Comparison of ENCODE assay signal across 1 cellular context in genomic region chr2:179745615-179746263, GRCh38.
TF ChIP-seq lines count a peak whose summit lies in the region.

No MANE protein-coding gene starts in this region.

TF ChIP-seq in HepG2, 621 proteins besides CTCF, POLR2A, EP300 and RAD21 (continued from another document):
- TF ChIP-seq CEBPZ (IDR thresholded peaks at IDR 0.05; ENCODE audit: low read length) (no peak), ZNF503 (CRISPR knock-in tag; IDR thresholded peaks at IDR 0.05) (no peak), ARID5B (CRISPR knock-in tag; IDR thresholded peaks at IDR 0.05) (no peak), ZNF335 (CRISPR knock-in tag; IDR thresholded peaks at IDR 0.05) (no peak), GATA4 (IDR thresholded peaks at IDR 0.05; ENCODE audit: borderline replicate concordance, low read depth) (no peak), ZNF660 (CRISPR knock-in tag; IDR thresholded peaks at IDR 0.05; ENCODE audit: borderline replicate concordance, low read depth) (no peak), ZNF776 (CRISPR knock-in tag; IDR thresholded peaks at IDR 0.05) (no peak), ZFP82 (CRISPR knock-in tag; IDR thresholded peaks at IDR 0.05; ENCODE audit: borderline replicate concordance) (no peak), ZNF256 (CRISPR knock-in tag; conservative IDR thresholded peaks at IDR 0.05) (no peak), CREBL2 (CRISPR knock-in tag; IDR thresholded peaks at IDR 0.05; ENCODE audit: borderline replicate concordance) (no peak), KLF15 (CRISPR knock-in tag; IDR thresholded peaks at IDR 0.05; ENCODE audit: borderline replicate concordance) (no peak), ZNF180 (CRISPR knock-in tag; IDR thresholded peaks at IDR 0.05; ENCODE audit: borderline replicate concordance, low read depth) (no peak), HNRNPL (IDR thresholded peaks at IDR 0.05; ENCODE audit: low read depth, low read length) (no peak), POGZ (CRISPR knock-in tag; IDR thresholded peaks at IDR 0.05) (no peak), ZNF816 (CRISPR knock-in tag; IDR thresholded peaks at IDR 0.05; ENCODE audit: borderline replicate concordance) (no peak)
